ENCODE assay signal across 8 cellular contexts in the genomic region with DNA sequence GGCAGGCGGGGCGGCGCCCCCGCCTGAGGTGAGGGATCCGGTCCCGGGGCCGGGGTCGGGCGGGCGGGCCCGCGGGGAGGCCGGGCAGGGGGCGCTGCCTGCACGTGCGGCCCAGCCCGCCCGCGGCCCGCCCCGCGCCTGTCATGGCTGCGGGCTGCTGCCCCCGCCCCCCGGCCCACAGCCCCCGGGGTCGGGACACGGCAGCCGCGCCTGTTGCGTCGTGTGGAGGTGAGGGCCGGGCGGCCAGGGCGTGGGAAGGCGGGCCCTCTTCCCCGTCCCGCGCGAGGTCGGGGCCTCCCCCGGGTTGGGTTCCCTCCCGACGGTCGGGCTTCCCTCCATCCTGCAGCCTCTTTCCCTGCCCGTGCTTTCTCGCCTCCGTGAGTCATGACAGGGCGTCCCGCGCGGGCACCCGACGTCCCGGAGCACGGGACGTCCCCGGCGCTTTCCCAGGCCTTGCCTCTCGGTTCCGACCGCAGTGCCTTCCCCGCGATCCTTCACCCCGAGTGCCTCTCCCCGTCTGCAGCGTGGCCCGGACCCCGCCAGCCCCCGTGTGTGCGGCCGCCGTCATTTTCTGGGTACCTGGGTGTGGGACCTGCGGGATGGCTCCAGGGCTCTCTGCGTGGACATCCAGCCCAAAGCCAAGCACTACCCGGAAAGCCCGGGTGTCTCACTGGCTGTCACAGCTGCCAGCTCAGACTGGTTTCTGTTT.
DNase-seq lines count a peak whose midpoint lies in the region; ATAC-seq and TF ChIP-seq lines count a peak whose summit lies in the region.

No MANE protein-coding gene starts in this region.

- CTCF ChIA-PET in IMR-90 (lab: Yijun Ruan, JAX), result no interaction called here

- WGBS in IMR-90 (ENCODE audit: extremely low coverage in 2 of 2, insufficient read length in 1 of 2), 2 experiments, result 0% methylated on average over 9 of the region's 77 CpGs; no CpG with 5 or more reads in 1 of the 2 experiments

- no peak overlapping the region for H2BK15ac ChIP-seq in IMR-90 (ENCODE audit: low read depth, low read length)

- H3K9me3 ChIP-seq in IMR-90 (ENCODE audit: control insufficient read depth, insufficient read depth, low read length), result no peaks in the 10 kb centered on the region

- no peaks in the 10 kb centered on the region for H3K27me3 Mint-ChIP-seq in chondrocyte (ENCODE audit: low read depth)

- DNase-seq in ACHN (peak; percentile 71), IMR-90 (peak; percentile 31), chondrocyte (ENCODE audit: low spot score) (peak; percentile 89), left colon (peak; percentile 61 to 66)
- peak; percentile 46 to 55 for DNase-seq in activated CD4-positive, alpha-beta T cell treated with anti-CD3 and anti-CD28 coated beads for 4 hours
- DNase-seq in stimulated activated CD4-positive, alpha-beta T cell treated with anti-CD3 and anti-CD28 coated beads, Interleukin-1b, Interleukin-23, amount 100 ng/mL, for 4 hours (ENCODE audit: low read depth in 2 of 2), result peak; percentile 28 to 53

- no peaks in the 10 kb centered on the region for H3K27me3 ChIP-seq in IMR-90 (ENCODE audit: control insufficient read depth, insufficient read depth, low read length)

- BruUV-seq in IMR-90 (replicated peaks; lab: Mats Ljungman, UMichigan), result no TSS peak

- 0 out of 2 replicates have a peak overlapping the region, but pooled peaks have one; percentile 46 for H2AK5ac ChIP-seq in IMR-90 (ENCODE audit: low read depth, low read length)

- H3K4me3 Mint-ChIP-seq in chondrocyte (ENCODE audit: unreplicated experiment), result peak overlapping the region; percentile 91

- H3K4me2 ChIP-seq in IMR-90 (ENCODE audit: low read depth, low read length), result peak overlapping the region; percentile 88

- dilution Hi-C loops in IMR-90 (cut with HindIII; ENCODE audit: low sequenced_read_pairs, unreplicated experiment), result no loop called here

- peaks cover 51% of the 10 kb centered on the region for H3K4me1 Mint-ChIP-seq in chondrocyte (ENCODE audit: low read depth)

- H4K20me1 ChIP-seq in IMR-90 (ENCODE audit: insufficient read depth, low read length), result peaks cover 5% of the 10 kb centered on the region; the same call in 1 of the 2 replicates

- no peak overlapping the region for H2BK20ac ChIP-seq in IMR-90 (ENCODE audit: low read depth, low read length)

- H3K9me3 Mint-ChIP-seq in chondrocyte (ENCODE audit: low read depth), result no peaks in the 10 kb centered on the region

- H3K4me3 ChIP-seq in IMR-90 (ENCODE audit: insufficient read depth, low read depth, low read length), result peak overlapping the region; percentile 93

- H2BK5ac ChIP-seq in IMR-90 (ENCODE audit: low read depth, low read length, poor library complexity, severe bottlenecking), result peak overlapping the region; percentile 9

- H3K27ac Mint-ChIP-seq in chondrocyte (ENCODE audit: unreplicated experiment), result peak overlapping the region; percentile 96

- H3K18ac ChIP-seq in IMR-90 (ENCODE audit: low read depth, low read length), result no peak overlapping the region; the same call in 1 of the 2 replicates

- peaks cover 7% of the 10 kb centered on the region for H3K4me1 ChIP-seq in IMR-90 (ENCODE audit: control insufficient read depth, insufficient read depth, low read length)

- peak overlapping the region; percentile 78 for H3K27ac ChIP-seq in IMR-90 (ENCODE audit: insufficient read depth, low read length)

- peak overlapping the region; percentile 41; the same call in 1 of the 2 replicates for H3K4ac ChIP-seq in IMR-90 (ENCODE audit: low read depth, low read length)

- ATAC-seq in GM18909 (IDR thresholded peaks at IDR 0.05; ENCODE audit: poor library complexity, unreplicated experiment) (peak; percentile 21), IMR-90 (ENCODE audit: low read depth) (peak; percentile 2), left colon (peak; percentile 27), GM21423 (IDR thresholded peaks at IDR 0.05; ENCODE audit: unreplicated experiment) (no peak)

- no peak overlapping the region for H4K5ac ChIP-seq in IMR-90 (ENCODE audit: low read depth, low read length)

- peaks cover 0 to 32% of the 10 kb centered on the region in 2 experiments; a peak in 2 of 4 replicates for H3K79me1 ChIP-seq in IMR-90 (ENCODE audit: low read depth in 1 of 2, low read length in 2 of 2)

- POLR2A ChIA-PET in IMR-90 (lab: Charles Lee; ENCODE audit: unreplicated experiment), result interaction anchor here (0.6 to 0.7 kb wide), 2 partner anchors 101 to 398 kb away, joined by 4 to 5 read pairs; no protein-coding TSS in a partner anchor

- H3K56ac ChIP-seq in IMR-90 (ENCODE audit: extremely low read depth, insufficient read depth, low read length), result peak overlapping the region; percentile 33; the same call in 1 of the 2 replicates

- H2AFZ ChIP-seq in IMR-90 (replicated peaks; ENCODE audit: low read length, poor library complexity), result peak overlapping the region; percentile 86

- intact Hi-C loops in IMR-90 (cut with micrococcal nuclease), result loop anchor here (2.0 to 5.0 kb wide), 3 partner anchors 41 to 151 kb away; no protein-coding TSS in a partner anchor
- intact Hi-C loops in left colon (cut with DNase I, micrococcal nuclease), result loop anchor here in 1 of 2 donors (5.0 to 10.0 kb wide), 2 partner anchors 76 to 77 kb away; a partner anchor contains a TSS

- no peaks in the 10 kb centered on the region for H3K36me3 Mint-ChIP-seq in chondrocyte (ENCODE audit: low read depth)

- H3K9me1 ChIP-seq in IMR-90 (ENCODE audit: insufficient read depth, low read length), result no peaks in the 10 kb centered on the region

- no peak for TF ChIP-seq RAD21 in IMR-90 (IDR thresholded peaks at IDR 0.05; ENCODE audit: low read length)

- TF ChIP-seq CTCF in IMR-90 (conservative IDR thresholded peaks at IDR 0.05; ENCODE audit: low read depth, low read length) (no peak), chondrocyte (IDR thresholded peaks at IDR 0.05) (peak; percentile 19)

- H4K91ac ChIP-seq in IMR-90 (ENCODE audit: insufficient read depth, low read depth, low read length), result peak overlapping the region; percentile 24; the same call in 1 of the 2 replicates

- peak overlapping the region; percentile 67 for H2AK9ac ChIP-seq in IMR-90 (replicated peaks; ENCODE audit: low read depth, low read length, poor library complexity)

- peak; percentile 27; the same call in 1 of the 2 replicates for TF ChIP-seq POLR2A in IMR-90 (IDR thresholded peaks at IDR 0.05; ENCODE audit: low read depth, low read length)

- peak overlapping the region; percentile 79 for H3K9ac ChIP-seq in IMR-90 (ENCODE audit: low read depth, low read length)

- no peak overlapping the region for H4K8ac ChIP-seq in IMR-90 (ENCODE audit: low read depth in 2 of 2, low read length in 2 of 2)

- H3K23ac ChIP-seq in IMR-90 (ENCODE audit: low read depth, low read length), result 0 out of 2 replicates have a peak overlapping the region, but pooled peaks have one; percentile 16

- in situ Hi-C loops in ACHN (cut with HindIII; ENCODE audit: low pct_ligation_motif_present, low pct_unique_long_range_greater_than_20kb, low sequenced_read_pairs) (no loop called here), IMR-90 (cut with MboI; ENCODE audit: low sequenced_read_pairs) (no loop called here)

- no peaks in the 10 kb centered on the region for H3K36me3 ChIP-seq in IMR-90 (ENCODE audit: control insufficient read depth, insufficient read depth, low read length)

- peak overlapping the region; percentile 68; the same call in 1 of the 2 replicates for H3K14ac ChIP-seq in IMR-90 (replicated peaks; ENCODE audit: low read depth, low read length)

- no peak overlapping the region for H2BK120ac ChIP-seq in IMR-90 (ENCODE audit: low read depth, low read length)

TF ChIP-seq in IMR-90, 13 proteins besides CTCF, POLR2A, EP300 and RAD21:
- TF ChIP-seq FOS (IDR thresholded peaks at IDR 0.05; ENCODE audit: low read depth, low read length) (no peak), BHLHE40 (IDR thresholded peaks at IDR 0.05; ENCODE audit: low read depth, low read length) (peak; percentile 87), MXI1 (IDR thresholded peaks at IDR 0.05; ENCODE audit: borderline replicate concordance, low read depth, low read length) (0 out of 2 replicates have a peak, but pooled peaks have one; percentile 64)

Comparison
In these comparisons a context has a peak if more than half of its experiments do, and no peak if none do; other contexts are left out.
1. DNase-seq: peak in every context shown above with its lines; median percentile 89 in chondrocyte; 71 in ACHN; 64 in left colon; 50 in activated CD4-positive, alpha-beta T cell treated with anti-CD3 and anti-CD28 coated beads for 4 hours; 40 in stimulated activated CD4-positive, alpha-beta T cell treated with anti-CD3 and anti-CD28 coated beads, Interleukin-1b, Interleukin-23, amount 100 ng/mL, for 4 hours; 31 in IMR-90.